In genomic region chr19:5691930-5692784, GRCh38 we compare ENCODE assay signal across 8 cellular contexts. TPM values are rescaled to one million over a fixed set of nuclear protein-coding genes. Genes with fewer than 3 reads are reported as not detected.
DNase-seq lines count a peak whose midpoint lies in the region; ATAC-seq and TF ChIP-seq lines count a peak whose summit lies in the region.

No MANE protein-coding gene starts in this region.

- DNase-seq in SK-N-MC (ENCODE audit: low read depth, low spot score), result no peak
- no peak for DNase-seq in esophagus muscularis mucosa (ENCODE audit: extremely low spot score)
- peak; percentile 80 for DNase-seq in spleen
- DNase-seq in omental fat pad (ENCODE audit: low spot score), result no peak
- no peak for DNase-seq in GM13976 (ENCODE audit: low spot score)
- DNase-seq in NCI-H128 (lab: John Stamatoyannopoulos, UW; ENCODE audit: unreplicated experiment), result no peak
- no peak for DNase-seq in NCI-H345 (lab: John Stamatoyannopoulos, UW)

- ATAC-seq in GM18505 (IDR thresholded peaks at IDR 0.05; ENCODE audit: unreplicated experiment), result no peak
- ATAC-seq in omental fat pad (ENCODE audit: low FRiP score), result no peak

- H3K27me3 ChIP-seq in esophagus muscularis mucosa (no peaks in the 10 kb centered on the region), spleen (replicated peaks in 1 of 7) (no peaks in the 10 kb centered on the region)

- H3K27ac ChIP-seq in SK-N-MC (peak overlapping the region; percentile 57), esophagus muscularis mucosa (replicated peaks in 1 of 4) (peak overlapping the region; percentile 86 to 91 (median 90)), spleen (peak overlapping the region in 7 of 8 donors; percentile 90 to 94 (median 94))

- no peak for TF ChIP-seq EP300 in esophagus muscularis mucosa (IDR thresholded peaks at IDR 0.05)

- H3K36me3 ChIP-seq in SK-N-MC (ENCODE audit: insufficient read depth, low read length) (peaks cover 66% of the 10 kb centered on the region), esophagus muscularis mucosa (peaks cover 41 to 57% (median 56%) of the 10 kb centered on the region in 4 donors), spleen (peaks cover 4 to 60% (median 55%) of the 10 kb centered on the region in 6 donors)

- TF ChIP-seq CTCF in esophagus muscularis mucosa (IDR thresholded peaks at IDR 0.05) (no peak), spleen (IDR thresholded peaks at IDR 0.05 in 8 of 11, conservative IDR thresholded peaks at IDR 0.05 in 3 of 11) (no peak), omental fat pad (IDR thresholded peaks at IDR 0.05) (no peak), GM13976 (IDR thresholded peaks at IDR 0.05; ENCODE audit: borderline replicate concordance, control extremely low read depth, extremely low read depth, insufficient read depth, missing control alignments) (no peak)

- H3K4me1 ChIP-seq in esophagus muscularis mucosa (peaks cover 22 to 54% (median 44%) of the 10 kb centered on the region in 4 donors), spleen (peaks cover 13 to 66% (median 50%) of the 10 kb centered on the region in 6 donors)

- TF ChIP-seq POLR2A in GM18505 (IDR thresholded peaks at IDR 0.05; ENCODE audit: borderline replicate concordance, extremely low read depth, insufficient read depth, insufficient read length) (peak; percentile 40), esophagus muscularis mucosa (IDR thresholded peaks at IDR 0.05; ENCODE audit: low read depth) (no peak), spleen (IDR thresholded peaks at IDR 0.05) (no peak)

- WGBS in esophagus muscularis mucosa, result 53% methylated on average over 11 of the region's 38 CpGs
- 68 to 78% (median 69%) methylated on average over 14 to 38 of the region's 38 CpGs for WGBS in spleen, 5 donors

- in situ Hi-C loops in GM13976 (cut with MboI; ENCODE audit: low sequenced_read_pairs, unreplicated experiment), result no loop called here

- H3K9ac ChIP-seq in SK-N-MC (ENCODE audit: insufficient read length), result no peak overlapping the region

- peak overlapping the region; percentile 100 for H3K4me3 ChIP-seq in SK-N-MC
- H3K4me3 ChIP-seq in esophagus muscularis mucosa, result peak overlapping the region; percentile 61 to 73 (median 66)
- peak overlapping the region; percentile 7 to 86 (median 76) for H3K4me3 ChIP-seq in spleen

- intact Hi-C loops in esophagus muscularis mucosa (cut with DNase I), result no loop called here
- intact Hi-C loops in spleen (cut with DNase I; ENCODE audit: low total_unique reads), result no loop called here

- H3K9me3 ChIP-seq in SK-N-MC (ENCODE audit: low read depth, low read length) (no peaks in the 10 kb centered on the region), esophagus muscularis mucosa (no peaks in the 10 kb centered on the region), spleen (no peaks in the 10 kb centered on the region)

RNA-seq across cellular contexts. Expression of gene RPL36, which starts 2.1 kb away (rescaled TPM):
- total RNA-seq in esophagus muscularis mucosa, result 100 to 1,000 TPM; 461 to 719 (median 614) TPM
- total RNA-seq in spleen, result 100 to 1,000 TPM; 294 to 922 (median 652) TPM
- polyA plus RNA-seq in spleen, result 1,000 to 10,000 TPM; 2,501 to 2,825 (median 2,795) TPM
- 100 to 1,000 TPM; 663 to 804 (median 703) TPM for total RNA-seq in omental fat pad

RNA-seq across cellular contexts. Expression of gene HSD11B1L, which starts 11.3 kb away (rescaled TPM):
- total RNA-seq in esophagus muscularis mucosa (10 to 100 TPM; 15.0 to 21.8 (median 17.8) TPM), spleen (1 to 10 TPM; 1.9 to 8.8 (median 3.1) TPM), omental fat pad (1 to 10 TPM; 4.3 to 9.5 (median 7.8) TPM)
- polyA plus RNA-seq in spleen, result 1 to 10 TPM; 3.3 to 5.5 (median 3.8) TPM

RNA-seq across cellular contexts. Expression of gene MICOS13, which starts 11.8 kb away (rescaled TPM):
- total RNA-seq in esophagus muscularis mucosa, result 10 to 100 TPM; 46.4 to 70.0 (median 59.3) TPM
- total RNA-seq in spleen, result 10 to 100 TPM; 15.7 to 41.0 (median 36.8) TPM
- 10 to 100 TPM; 71.0 to 89.5 (median 78.0) TPM for polyA plus RNA-seq in spleen
- total RNA-seq in omental fat pad, result 10 to 100 TPM; 24.4 to 54.6 (median 40.5) TPM

RNA-seq across cellular contexts. Expression of gene LONP1, which starts 27.8 kb away (rescaled TPM):
- 10 to 100 TPM; 49.0 to 70.4 (median 54.3) TPM for total RNA-seq in esophagus muscularis mucosa
- total RNA-seq in spleen, result 10 to 100 TPM; 33.1 to 65.8 (median 56.5) TPM
- polyA plus RNA-seq in spleen, result 10 to 100 TPM; 29.2 to 48.2 (median 42.6) TPM
- total RNA-seq in omental fat pad, result 10 to 100 TPM; 49.8 to 75.9 (median 54.0) TPM

RNA-seq across cellular contexts. Expression of gene CATSPERD, which starts 28.3 kb away (rescaled TPM):
- total RNA-seq in esophagus muscularis mucosa, result under 1 TPM in 1 of 4 donors, not detected in 3; 0.19 TPM
- total RNA-seq in spleen, result not detected
- not detected for polyA plus RNA-seq in spleen
- total RNA-seq in omental fat pad, result not detected
